Comparison of ENCODE assay signal across 20 cellular contexts in genomic region chr18:54215069-54215468, GRCh38. TPM values are rescaled to one million over a fixed set of nuclear protein-coding genes. Genes with fewer than 3 reads are reported as not detected.
DNase-seq lines count a peak whose midpoint lies in the region; ATAC-seq and TF ChIP-seq lines count a peak whose summit lies in the region.
"Had no signal": no experiment of that assay in that cellular context is flagged by ENCODE, and none has a peak within 500 bp of the region (broad histone marks: within the 10 kb centered on the region; RNA-seq: fewer than 3 reads in every experiment).

No MANE protein-coding gene starts in this region.

- H3K4me3 Mint-ChIP-seq in HFFc6, result no peak overlapping the region
- no peak overlapping the region for H3K4me3 Mint-ChIP-seq in natural killer cell treated with Interleukin-12 subunit alpha and Interleukin-12 subunit beta and Interleukin-15 and Interleukin-18, amount 100 ng/mL, for 72 hours
- H3K4me3 Mint-ChIP-seq: stimulated activated naive B cell treated with anti-CD40 and anti-IgM and Interleukin-4, amounts not matched to agents 10 μg/mL and 1 μg/mL and 100 μg/mL, for 72 hours had no signal

- H3K9ac ChIP-seq in SK-N-SH, result no peak overlapping the region
- H3K9ac ChIP-seq: BLaER1 treated with 17β-estradiol and CSF1 and Interleukin-3, amounts not matched to agents 10 nM and 100 nM had no signal

- no peak for TF ChIP-seq EP300 in gastroesophageal sphincter (IDR thresholded peaks at IDR 0.05)
- TF ChIP-seq EP300 in SK-N-SH (IDR thresholded peaks at IDR 0.05; ENCODE audit: borderline replicate concordance in 1 of 2, low read depth in 1 of 2, low read length in 1 of 2), result no peak

- no peaks in the 10 kb centered on the region for H3K27me3 ChIP-seq in gastroesophageal sphincter
- no peaks in the 10 kb centered on the region for H3K27me3 ChIP-seq in SK-N-SH (ENCODE audit: insufficient read depth)
- H3K27me3 ChIP-seq: BLaER1 treated with 17β-estradiol and CSF1 and Interleukin-3, amounts not matched to agents 10 nM and 100 nM; body of pancreas; dorsolateral prefrontal cortex; spleen had no signal

- H3K27ac Mint-ChIP-seq in HFFc6, result peak overlapping the region; percentile 62
- H3K27ac Mint-ChIP-seq in natural killer cell treated with Interleukin-12 subunit alpha and Interleukin-12 subunit beta and Interleukin-15 and Interleukin-18, amount 100 ng/mL, for 72 hours, result peak overlapping the region in 1 of 2 donors; percentile 45
- H3K27ac Mint-ChIP-seq: stimulated activated naive B cell treated with anti-CD40 and anti-IgM and Interleukin-4, amounts not matched to agents 10 μg/mL and 1 μg/mL and 100 μg/mL, for 72 hours had no signal

- TF ChIP-seq RAD21 in SK-N-SH (IDR thresholded peaks at IDR 0.05; ENCODE audit: low read length), result no peak

- WGBS in gastroesophageal sphincter (ENCODE audit: low coverage in 1 of 2), 2 donors, result 92 to 96% methylated on average over 3 of the region's 3 CpGs
- over 99% methylated on average over 3 of the region's 3 CpGs for WGBS in SK-N-SH (ENCODE audit: low lambda C conversion rate)

- TF ChIP-seq POLR2A in gastroesophageal sphincter (IDR thresholded peaks at IDR 0.05), result no peak

- TF ChIP-seq CTCF in AG10803 (conservative IDR thresholded peaks at IDR 0.05; ENCODE audit: low read length) (no peak), HFFc6 (IDR thresholded peaks at IDR 0.05) (no peak), gastroesophageal sphincter (IDR thresholded peaks at IDR 0.05) (no peak), SK-N-SH (IDR thresholded peaks at IDR 0.05) (no peak)

- H3K4me2 ChIP-seq in SK-N-SH, result no peak overlapping the region
- H3K4me2 ChIP-seq: BLaER1 treated with 17β-estradiol and CSF1 and Interleukin-3, amounts not matched to agents 10 nM and 100 nM had no signal

- no peak overlapping the region for H3K4me3 ChIP-seq in AG10803 (ENCODE audit: low read length)
- no peak overlapping the region for H3K4me3 ChIP-seq in gastroesophageal sphincter
- H3K4me3 ChIP-seq in SK-N-SH (ENCODE audit: low read depth in 2 of 2, low read length in 1 of 2), result no peak overlapping the region
- H3K4me3 ChIP-seq: BLaER1 treated with 17β-estradiol and CSF1 and Interleukin-3, amounts not matched to agents 10 nM and 100 nM; body of pancreas; dorsolateral prefrontal cortex; left ventricle myocardium inferior; prostate gland; spleen had no signal

- H3K79me2 ChIP-seq in SK-N-SH (ENCODE audit: insufficient read depth), result peaks cover 98% of the 10 kb centered on the region

- H3K27me3 Mint-ChIP-seq in HFFc6 (ENCODE audit: insufficient read depth), result no peaks in the 10 kb centered on the region; the same call in 1 of the 2 replicates
- no peaks in the 10 kb centered on the region for H3K27me3 Mint-ChIP-seq in natural killer cell treated with Interleukin-12 subunit alpha and Interleukin-12 subunit beta and Interleukin-15 and Interleukin-18, amount 100 ng/mL, for 72 hours
- H3K27me3 Mint-ChIP-seq: stimulated activated naive B cell treated with anti-CD40 and anti-IgM and Interleukin-4, amounts not matched to agents 10 μg/mL and 1 μg/mL and 100 μg/mL, for 72 hours had no signal

- peaks cover 12% of the 10 kb centered on the region; the same call in 1 of the 2 replicates for H3K36me3 Mint-ChIP-seq in HFFc6 (ENCODE audit: low read depth)
- no peaks in the 10 kb centered on the region for H3K36me3 Mint-ChIP-seq in natural killer cell treated with Interleukin-12 subunit alpha and Interleukin-12 subunit beta and Interleukin-15 and Interleukin-18, amount 100 ng/mL, for 72 hours

- no peak for ATAC-seq in gastroesophageal sphincter
- no peak for ATAC-seq in natural killer cell treated with Interleukin-12 subunit alpha and Interleukin-12 subunit beta and Interleukin-15 and Interleukin-18, amount 100 ng/mL, for 72 hours
- ATAC-seq: body of pancreas; PC-3; stimulated activated naive B cell treated with anti-CD40 and anti-IgM and Interleukin-4, amounts not matched to agents 10 μg/mL and 1 μg/mL and 100 μg/mL, for 72 hours had no signal

- peaks cover 2% of the 10 kb centered on the region for H3F3A ChIP-seq in SK-N-SH (replicated peaks; ENCODE audit: insufficient read depth)

- POLR2A ChIA-PET in SK-N-SH (lab: Yijun Ruan, JAX), result no interaction called here

- no peaks in the 10 kb centered on the region for H3K36me3 ChIP-seq in gastroesophageal sphincter
- H3K36me3 ChIP-seq in SK-N-SH (replicated peaks in 1 of 2; ENCODE audit: control insufficient read depth in 1 of 2, insufficient read depth in 2 of 2, low read length in 1 of 2), result no peaks in the 10 kb centered on the region
- H3K36me3 ChIP-seq: left ventricle myocardium inferior, prostate gland, spleen had no signal

- H3K27ac ChIP-seq in gastroesophageal sphincter (no peak overlapping the region), SK-N-SH (ENCODE audit: low read depth in 2 of 2, low read length in 1 of 2) (no peak overlapping the region)
- H3K27ac ChIP-seq: BLaER1 treated with 17β-estradiol and CSF1 and Interleukin-3, amounts not matched to agents 10 nM and 100 nM; body of pancreas; dorsolateral prefrontal cortex; left ventricle myocardium inferior; prostate gland; spleen had no signal

- H3K9me3 ChIP-seq in gastroesophageal sphincter (no peaks in the 10 kb centered on the region), SK-N-SH (no peaks in the 10 kb centered on the region)
- H3K9me3 ChIP-seq: body of pancreas, left ventricle myocardium inferior, prostate gland, spleen had no signal

- peaks cover 0 to 28% (median 0%) of the 10 kb centered on the region in 3 donors for H3K4me1 ChIP-seq in gastroesophageal sphincter
- peaks cover 0 to 19% of the 10 kb centered on the region in 2 experiments; a peak in 1 of 4 replicates for H3K4me1 ChIP-seq in SK-N-SH (ENCODE audit: control insufficient read depth in 1 of 2, insufficient read depth in 2 of 2, low read depth in 1 of 2, low read length in 1 of 2)
- H3K4me1 ChIP-seq: prostate gland had no signal

- no peak overlapping the region for H2AFZ ChIP-seq in SK-N-SH (ENCODE audit: low read depth)

- CTCF ChIA-PET in SK-N-SH (lab: Yijun Ruan, JAX), result interaction anchor here (1.1 kb wide), 1 partner anchor 8 kb away, joined by 5 read pairs; no protein-coding TSS in a partner anchor

- DNase-seq in AG10803 (ENCODE audit: low read depth) (peak; percentile 74), HFFc6 (peak; percentile 53), amniotic epithelial cell (ENCODE audit: low read depth) (peak; percentile 72), hepatic stellate cell (ENCODE audit: low spot score) (peak; percentile 43), NCI-H128 (lab: John Stamatoyannopoulos, UW; ENCODE audit: unreplicated experiment) (no peak), SK-N-SH (no peak)
- no peak for DNase-seq in natural killer cell treated with Interleukin-12 subunit alpha and Interleukin-12 subunit beta and Interleukin-15 and Interleukin-18, amount 100 ng/mL, for 72 hours (ENCODE audit: low spot score)
- DNase-seq: activated gamma-delta T cell; body of pancreas; dorsolateral prefrontal cortex; H7; left ventricle myocardium inferior; NCI-H2029 treated with DMSO at 0.1 percent for 48 hours; NCI-H510A; PC-3; spleen; stimulated activated naive B cell treated with anti-CD40 and anti-IgM and Interleukin-4, amounts not matched to agents 10 μg/mL and 1 μg/mL and 100 μg/mL, for 72 hours had no signal

- no peaks in the 10 kb centered on the region for H3K9me3 Mint-ChIP-seq in HFFc6
- no peaks in the 10 kb centered on the region for H3K9me3 Mint-ChIP-seq in natural killer cell treated with Interleukin-12 subunit alpha and Interleukin-12 subunit beta and Interleukin-15 and Interleukin-18, amount 100 ng/mL, for 72 hours

- no peaks in the 10 kb centered on the region for H3K9me2 ChIP-seq in SK-N-SH

- peaks cover 48% of the 10 kb centered on the region for H3K4me1 Mint-ChIP-seq in HFFc6 (ENCODE audit: low read depth)
- H3K4me1 Mint-ChIP-seq in natural killer cell treated with Interleukin-12 subunit alpha and Interleukin-12 subunit beta and Interleukin-15 and Interleukin-18, amount 100 ng/mL, for 72 hours (ENCODE audit: low read depth in 2 of 2), result peaks cover 32 to 58% of the 10 kb centered on the region in 2 donors

- H4K20me1 ChIP-seq in SK-N-SH (ENCODE audit: insufficient read depth), result peaks cover 55% of the 10 kb centered on the region

TF ChIP-seq in SK-N-SH, 30 proteins besides CTCF, POLR2A, EP300 and RAD21 (continues in another document):
- TF ChIP-seq NFIC (IDR thresholded peaks at IDR 0.05; ENCODE audit: borderline replicate concordance), result no peak
- TF ChIP-seq, protein P1, sequence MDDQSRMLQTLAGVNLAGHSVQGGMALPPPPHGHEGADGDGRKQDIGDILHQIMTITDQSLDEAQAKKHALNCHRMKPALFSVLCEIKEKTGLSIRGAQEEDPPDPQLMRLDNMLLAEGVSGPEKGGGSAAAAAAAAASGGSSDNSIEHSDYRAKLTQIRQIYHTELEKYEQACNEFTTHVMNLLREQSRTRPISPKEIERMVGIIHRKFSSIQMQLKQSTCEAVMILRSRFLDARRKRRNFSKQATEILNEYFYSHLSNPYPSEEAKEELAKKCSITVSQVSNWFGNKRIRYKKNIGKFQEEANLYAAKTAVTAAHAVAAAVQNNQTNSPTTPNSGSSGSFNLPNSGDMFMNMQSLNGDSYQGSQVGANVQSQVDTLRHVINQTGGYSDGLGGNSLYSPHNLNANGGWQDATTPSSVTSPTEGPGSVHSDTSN (IDR thresholded peaks at IDR 0.05), result no peak
- TF ChIP-seq RFX5 (IDR thresholded peaks at IDR 0.05; ENCODE audit: low read length), result no peak

RNA-seq across cellular contexts. Expression of gene MBD2, which starts 9.4 kb away (rescaled TPM):
- total RNA-seq in HFFc6 (2021; fragmentation: NEBNext Ultra II Directional; extraction: Animal tissue kit (Norgen Biotek cat#: 25700)), result 100 to 1,000 TPM in 1 of 6 experiments, 10 to 100 TPM in 5; 84.8 to 104 (median 88.9) TPM
- 10 to 100 TPM; 29.5 to 48.5 (median 36.1) TPM for total RNA-seq in gastroesophageal sphincter
- total RNA-seq in natural killer cell treated with Interleukin-12 subunit alpha and Interleukin-12 subunit beta and Interleukin-15 and Interleukin-18, amount 100 ng/mL, for 72 hours, result 100 to 1,000 TPM; 149 to 211 TPM
- 12.5 and 13.3 TPM in 2 replicates for polyA plus RNA-seq in SK-N-SH (2012; rRNA removed)
- 16.6 and 18.9 TPM in 2 replicates for polyA plus RNA-seq in SK-N-SH (2012; cell fraction: cytosol; rRNA removed)
- polyA plus RNA-seq in SK-N-SH (2012; cell fraction: nucleus; rRNA removed), result 10.5 and 16.6 TPM in 2 replicates

RNA-seq across cellular contexts. Expression of gene POLI, which starts 54.2 kb away (rescaled TPM):
- 10 to 100 TPM; 13.3 to 17.5 (median 15.6) TPM for total RNA-seq in HFFc6 (2021; fragmentation: NEBNext Ultra II Directional; extraction: Animal tissue kit (Norgen Biotek cat#: 25700))
- total RNA-seq in gastroesophageal sphincter, result 10 to 100 TPM; 18.9 to 41.6 (median 33.6) TPM
- 10 to 100 TPM; 11.4 to 18.7 TPM for total RNA-seq in natural killer cell treated with Interleukin-12 subunit alpha and Interleukin-12 subunit beta and Interleukin-15 and Interleukin-18, amount 100 ng/mL, for 72 hours
- 11.9 and 21.7 TPM in 2 replicates for polyA plus RNA-seq in SK-N-SH (2012; rRNA removed)
- polyA plus RNA-seq in SK-N-SH (2012; cell fraction: cytosol; rRNA removed), result 9.3 and 12.8 TPM in 2 replicates
- 33.5 and 74.8 TPM in 2 replicates for polyA plus RNA-seq in SK-N-SH (2012; cell fraction: nucleus; rRNA removed)

Comparison
In these comparisons a context has a peak if more than half of its experiments do, and no peak if none do; other contexts are left out.
1. DNase-seq: peak in AG10803 (single experiment), HFFc6 (single experiment), amniotic epithelial cell (single experiment) and hepatic stellate cell (single experiment); none in NCI-H128 (single experiment), natural killer cell treated with Interleukin-12 subunit alpha and Interleukin-12 subunit beta and Interleukin-15 and Interleukin-18, amount 100 ng/mL, for 72 hours (single experiment) and SK-N-SH (single experiment).